Comparison of ENCODE assay signal across 26 cellular contexts in the genomic region with DNA sequence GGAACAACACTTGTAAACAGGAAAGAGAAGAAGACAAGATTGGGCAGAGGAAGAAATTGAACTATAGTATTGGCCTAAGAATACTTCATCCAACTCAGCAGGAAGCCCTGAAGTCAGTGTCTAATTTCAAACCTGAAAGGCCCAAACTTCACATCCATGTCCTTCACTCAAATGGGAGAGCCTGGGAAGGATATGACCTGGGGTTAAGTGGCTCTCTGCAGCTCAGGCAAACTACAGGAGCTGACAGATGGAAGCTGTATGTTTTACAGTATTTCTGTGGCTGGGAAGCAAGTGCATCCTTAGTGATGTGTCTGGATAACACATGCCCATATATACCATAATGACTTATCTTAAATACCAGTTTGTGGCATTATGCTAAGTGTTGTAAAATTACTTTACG.
"Had no signal": no experiment of that assay in that cellular context is flagged by ENCODE, and none has a peak within 500 bp of the region (broad histone marks: within the 10 kb centered on the region; RNA-seq: fewer than 3 reads in every experiment).

No MANE protein-coding gene starts in this region.

- ATAC-seq: activated CD4-positive, CD25-positive, alpha-beta regulatory T cell treated with anti-CD3 and anti-CD28 coated beads, Interleukin-2, amount 50 U/mL, for 24 hours; foreskin keratinocyte; heart left ventricle; left colon; naive thymus-derived CD4-positive, alpha-beta T cell; psoas muscle had no signal

- H3K36me3 Mint-ChIP-seq: activated naive CD4-positive, alpha-beta T cell treated with anti-CD3 and anti-CD28 coated beads, Interleukin-2, amount 10 ng/mL, durations not matched to agents 7 days and 5 days; activated naive CD8-positive, alpha-beta T cell treated with anti-CD3 and anti-CD28 coated beads, Interleukin-2, amount 10 ng/mL, durations not matched to agents 7 days and 5 days; immature natural killer cell; naive thymus-derived CD4-positive, alpha-beta T cell; neural progenitor cell had no signal

- H3K4me1 Mint-ChIP-seq: activated naive CD4-positive, alpha-beta T cell treated with anti-CD3 and anti-CD28 coated beads, Interleukin-2, amount 10 ng/mL, durations not matched to agents 7 days and 5 days; activated naive CD8-positive, alpha-beta T cell treated with anti-CD3 and anti-CD28 coated beads, Interleukin-2, amount 10 ng/mL, durations not matched to agents 7 days and 5 days; immature natural killer cell; naive thymus-derived CD4-positive, alpha-beta T cell had no signal

- H3K4me3 Mint-ChIP-seq: activated naive CD4-positive, alpha-beta T cell treated with anti-CD3 and anti-CD28 coated beads, Interleukin-2, amount 10 ng/mL, durations not matched to agents 7 days and 5 days; activated naive CD8-positive, alpha-beta T cell treated with anti-CD3 and anti-CD28 coated beads, Interleukin-2, amount 10 ng/mL, durations not matched to agents 7 days and 5 days; immature natural killer cell; naive thymus-derived CD4-positive, alpha-beta T cell; neural progenitor cell had no signal

- H3K9me3 Mint-ChIP-seq: activated naive CD4-positive, alpha-beta T cell treated with anti-CD3 and anti-CD28 coated beads, Interleukin-2, amount 10 ng/mL, durations not matched to agents 7 days and 5 days; activated naive CD8-positive, alpha-beta T cell treated with anti-CD3 and anti-CD28 coated beads, Interleukin-2, amount 10 ng/mL, durations not matched to agents 7 days and 5 days; neural progenitor cell had no signal

- DNase-seq: activated CD4-positive, alpha-beta T cell treated with anti-CD3 and anti-CD28 coated beads for 48 hours; activated CD4-positive, alpha-beta T cell treated with anti-CD3 and anti-CD28 coated beads, Interleukin-2, amount 50 U/mL, for 48 hours; activated CD8-positive, alpha-beta memory T cell treated with anti-CD3 and anti-CD28 coated beads, Interleukin-2, amount 50 U/mL, for 4 hours; activated gamma-delta T cell; activated naive CD4-positive, alpha-beta T cell treated with anti-CD3 and anti-CD28 coated beads, Interleukin-2, amount 10 ng/mL, durations not matched to agents 7 days and 5 days; activated naive CD8-positive, alpha-beta T cell treated with anti-CD3 and anti-CD28 coated beads, Interleukin-2, amount 10 ng/mL, durations not matched to agents 7 days and 5 days; activated T-cell treated with anti-CD3 and anti-CD28 coated beads, Interleukin-2, amount 50 U/mL, for 1 hour; brain microvascular endothelial cell; caudate nucleus; foreskin keratinocyte; heart left ventricle; hypothalamus; immature natural killer cell; kidney; left colon; midbrain; naive thymus-derived CD4-positive, alpha-beta T cell; occipital lobe; psoas muscle; stimulated activated CD4-positive, alpha-beta T cell treated with anti-CD3 and anti-CD28 coated beads, Interleukin-1b, Interleukin-23, amount 100 ng/mL, for 48 hours; stimulated activated naive CD4-positive, alpha-beta T cell treated with Interleukin-2 at 50 U/mL for 16 hours; T-helper 9 cell; testis; transverse colon had no signal

- H3K27ac Mint-ChIP-seq: activated naive CD4-positive, alpha-beta T cell treated with anti-CD3 and anti-CD28 coated beads, Interleukin-2, amount 10 ng/mL, durations not matched to agents 7 days and 5 days; activated naive CD8-positive, alpha-beta T cell treated with anti-CD3 and anti-CD28 coated beads, Interleukin-2, amount 10 ng/mL, durations not matched to agents 7 days and 5 days; immature natural killer cell; naive thymus-derived CD4-positive, alpha-beta T cell; neural progenitor cell had no signal

- H3K27me3 Mint-ChIP-seq: activated naive CD4-positive, alpha-beta T cell treated with anti-CD3 and anti-CD28 coated beads, Interleukin-2, amount 10 ng/mL, durations not matched to agents 7 days and 5 days; activated naive CD8-positive, alpha-beta T cell treated with anti-CD3 and anti-CD28 coated beads, Interleukin-2, amount 10 ng/mL, durations not matched to agents 7 days and 5 days; naive thymus-derived CD4-positive, alpha-beta T cell had no signal
